Comparison of ENCODE assay signal across 13 cellular contexts in genomic region chr10:3485287-3485686, GRCh38.
A peak's percentile ranks its signal among the peaks of the same experiment; 100 is the strongest.
DNase-seq lines count a peak whose midpoint lies in the region; ATAC-seq and TF ChIP-seq lines count a peak whose summit lies in the region.
"Had no signal": no experiment of that assay in that cellular context is flagged by ENCODE, and none has a peak within 500 bp of the region (broad histone marks: within the 10 kb centered on the region; RNA-seq: fewer than 3 reads in every experiment).

No MANE protein-coding gene starts in this region.

- no peaks in the 10 kb centered on the region for H3K36me3 ChIP-seq in BLaER1 treated with 17β-estradiol and CSF1 and Interleukin-3, amounts not matched to agents 10 nM and 100 nM
- H3K36me3 ChIP-seq in esophagus muscularis mucosa (no peaks in the 10 kb centered on the region), PC-9 (ENCODE audit: low read depth) (no peaks in the 10 kb centered on the region), endodermal cell (ENCODE audit: control insufficient read depth, insufficient read depth, low read length) (no peaks in the 10 kb centered on the region)

- no peaks in the 10 kb centered on the region for H3K36me3 Mint-ChIP-seq in effector memory CD8-positive, alpha-beta T cell (ENCODE audit: insufficient read depth)
- H3K36me3 Mint-ChIP-seq in endodermal cell (ENCODE audit: low read depth) = no peaks in the 10 kb centered on the region

- peak overlapping the region in 8 of 10 experiments; percentile 28 to 60 (median 44); a peak in 13 of 20 replicates for H3K4me3 ChIP-seq in BLaER1 treated with 17β-estradiol and CSF1 and Interleukin-3, amounts not matched to agents 10 nM and 100 nM
- no peak overlapping the region for H3K4me3 ChIP-seq in esophagus muscularis mucosa
- no peak overlapping the region for H3K4me3 ChIP-seq in PC-9
- H3K4me3 ChIP-seq in endodermal cell (ENCODE audit: low read length) = no peak overlapping the region
- H3K4me3 ChIP-seq: GM23338 had no signal

- no peak for TF ChIP-seq EP300 in esophagus muscularis mucosa (IDR thresholded peaks at IDR 0.05)

- peaks cover 64 to 71% (median 67%) of the 10 kb centered on the region in 10 experiments for H3K4me1 ChIP-seq in BLaER1 treated with 17β-estradiol and CSF1 and Interleukin-3, amounts not matched to agents 10 nM and 100 nM
- H3K4me1 ChIP-seq in esophagus muscularis mucosa (peaks cover 24 to 42% (median 37%) of the 10 kb centered on the region in 4 donors), PC-9 (replicated peaks; ENCODE audit: insufficient read depth) (peaks cover 30% of the 10 kb centered on the region), endodermal cell (ENCODE audit: control insufficient read depth, insufficient read depth, low read length) (no peaks in the 10 kb centered on the region)

- H4K20me1 ChIP-seq in BLaER1 treated with 17β-estradiol and CSF1 and Interleukin-3, amounts not matched to agents 10 nM and 100 nM = no peaks in the 10 kb centered on the region
- no peaks in the 10 kb centered on the region for H4K20me1 ChIP-seq in PC-9 (ENCODE audit: insufficient read depth)

- H3K9me3 ChIP-seq in BLaER1 treated with 17β-estradiol and CSF1 and Interleukin-3, amounts not matched to agents 10 nM and 100 nM (replicated peaks in 1 of 11) = peaks cover 0 to 17% (median 16%) of the 10 kb centered on the region in 11 experiments; a peak in 18 of 22 replicates
- H3K9me3 ChIP-seq in esophagus muscularis mucosa (no peaks in the 10 kb centered on the region), PC-9 (ENCODE audit: insufficient read depth, low read depth) (no peaks in the 10 kb centered on the region), endodermal cell (ENCODE audit: control insufficient read depth, low read length) (no peaks in the 10 kb centered on the region)

- no peaks in the 10 kb centered on the region for H3K9me2 ChIP-seq in PC-9 (ENCODE audit: insufficient read depth)

- H3K27ac Mint-ChIP-seq in effector memory CD8-positive, alpha-beta T cell = peak overlapping the region in 1 of 2 donors; percentile 15
- H3K27ac Mint-ChIP-seq in endodermal cell = no peak overlapping the region
- H3K27ac Mint-ChIP-seq: GM23338 had no signal

- peak overlapping the region; percentile 60 to 89 (median 81); a peak in 21 of 22 replicates for H3K27ac ChIP-seq in BLaER1 treated with 17β-estradiol and CSF1 and Interleukin-3, amounts not matched to agents 10 nM and 100 nM
- H3K27ac ChIP-seq in esophagus muscularis mucosa (replicated peaks in 1 of 4) = peak overlapping the region in 1 of 4 donors; percentile 73
- H3K27ac ChIP-seq in PC-9 = no peak overlapping the region
- no peak overlapping the region for H3K27ac ChIP-seq in endodermal cell (ENCODE audit: low read depth, low read length)
- H3K27ac ChIP-seq: epithelial cell of prostate, SK-N-MC had no signal

- CTCF ChIA-PET in PC-9 (lab: Charles Lee) = no interaction called here

- peaks cover 10 to 12% of the 10 kb centered on the region in 2 donors for H3K4me1 Mint-ChIP-seq in effector memory CD8-positive, alpha-beta T cell (ENCODE audit: low read depth in 2 of 2)
- peaks cover 9% of the 10 kb centered on the region for H3K4me1 Mint-ChIP-seq in endodermal cell

- WGBS in esophagus muscularis mucosa = 73% methylated on average over 8 of the region's 8 CpGs
- WGBS in endodermal cell (ENCODE audit: insufficient coverage in 1 of 2, insufficient read length in 1 of 2), 2 experiments = 92 to 94% methylated on average over 8 of the region's 8 CpGs

- no peak for TF ChIP-seq POLR2A in esophagus muscularis mucosa (IDR thresholded peaks at IDR 0.05; ENCODE audit: low read depth)

- peak overlapping the region; percentile 1 to 56 for H3K4me3 Mint-ChIP-seq in effector memory CD8-positive, alpha-beta T cell
- H3K4me3 Mint-ChIP-seq in endodermal cell = no peak overlapping the region
- H3K4me3 Mint-ChIP-seq: GM23338 had no signal

- peak overlapping the region; percentile 61 to 74 (median 69); a peak in 17 of 22 replicates for H3K9ac ChIP-seq in BLaER1 treated with 17β-estradiol and CSF1 and Interleukin-3, amounts not matched to agents 10 nM and 100 nM
- no peak overlapping the region for H3K9ac ChIP-seq in endodermal cell (ENCODE audit: extremely low read depth, low read length, poor library complexity, severe bottlenecking)

- TF ChIP-seq CTCF in esophagus muscularis mucosa (IDR thresholded peaks at IDR 0.05) (no peak), PC-9 (conservative IDR thresholded peaks at IDR 0.05) (no peak), endodermal cell (conservative IDR thresholded peaks at IDR 0.05) (no peak)

- no peaks in the 10 kb centered on the region for H3K27me3 ChIP-seq in BLaER1 treated with 17β-estradiol and CSF1 and Interleukin-3, amounts not matched to agents 10 nM and 100 nM
- H3K27me3 ChIP-seq in esophagus muscularis mucosa = no peaks in the 10 kb centered on the region
- no peaks in the 10 kb centered on the region for H3K27me3 ChIP-seq in PC-9 (ENCODE audit: insufficient read depth, low read depth)
- H3K27me3 ChIP-seq in endodermal cell (ENCODE audit: control insufficient read depth, insufficient read depth, low read length, poor library complexity, severe bottlenecking) = no peaks in the 10 kb centered on the region

- H3K9me3 Mint-ChIP-seq in effector memory CD8-positive, alpha-beta T cell = peaks cover 2 to 10% of the 10 kb centered on the region in 2 donors
- no peaks in the 10 kb centered on the region for H3K9me3 Mint-ChIP-seq in endodermal cell
- H3K9me3 Mint-ChIP-seq: GM23338 had no signal

- intact Hi-C loops in esophagus muscularis mucosa (cut with DNase I) = loop anchor here (10.0 kb wide), 1 partner anchor 260 kb away; no protein-coding TSS in a partner anchor
- intact Hi-C loops in PC-9 (cut with micrococcal nuclease; ENCODE audit: unreplicated experiment) = no loop called here

- BruUV-seq in PC-9 (replicated peaks; lab: Mats Ljungman, UMichigan) = no TSS peak

- no peak for DNase-seq in effector memory CD8-positive, alpha-beta T cell
- DNase-seq in esophagus muscularis mucosa (ENCODE audit: extremely low spot score) (no peak), RPMI8226 (no peak), PC-9 (no peak), endodermal cell (no peak)
- DNase-seq: activated gamma-delta T cell, left cardiac atrium had no signal

- H3K4me2 ChIP-seq in BLaER1 treated with 17β-estradiol and CSF1 and Interleukin-3, amounts not matched to agents 10 nM and 100 nM = peak overlapping the region; percentile 81 to 89 (median 84)
- no peak overlapping the region for H3K4me2 ChIP-seq in PC-9
- H3K4me2 ChIP-seq: GM23338 had no signal

- no peaks in the 10 kb centered on the region for H3K79me2 ChIP-seq in PC-9 (ENCODE audit: low read depth)

- POLR2A ChIA-PET in PC-9 (lab: Charles Lee; ENCODE audit: unreplicated experiment) = no interaction called here

- H2AFZ ChIP-seq in PC-9 = no peak overlapping the region

- peaks cover 27 to 39% of the 10 kb centered on the region in 2 donors for H3K27me3 Mint-ChIP-seq in effector memory CD8-positive, alpha-beta T cell
- no peaks in the 10 kb centered on the region for H3K27me3 Mint-ChIP-seq in endodermal cell (ENCODE audit: insufficient read depth)

- peak; percentile 46 for ATAC-seq in GM18907 (IDR thresholded peaks at IDR 0.05; ENCODE audit: unreplicated experiment)
- ATAC-seq in HG03378 (IDR thresholded peaks at IDR 0.05; ENCODE audit: unreplicated experiment) = peak; percentile 46
- peak; percentile 36 for ATAC-seq in effector memory CD8-positive, alpha-beta T cell (replicated peaks)
- ATAC-seq: GM23338 had no signal

- H3F3A ChIP-seq in PC-9 (ENCODE audit: insufficient read depth, low read depth) = peaks cover 20% of the 10 kb centered on the region

Comparison
In these comparisons a context has a peak if more than half of its experiments do, and no peak if none do; other contexts are left out.
1. H3K27ac ChIP-seq: peak in BLaER1 treated with 17β-estradiol and CSF1 and Interleukin-3, amounts not matched to agents 10 nM and 100 nM (11 of 11); none in PC-9 (single experiment) and endodermal cell (single experiment).
2. H3K4me3 ChIP-seq: peak in BLaER1 treated with 17β-estradiol and CSF1 and Interleukin-3, amounts not matched to agents 10 nM and 100 nM (8 of 10); none in esophagus muscularis mucosa (0 of 4), PC-9 (single experiment) and endodermal cell (single experiment).
3. Peak in every context shown above with its lines, with median percentiles within 50 percentile points of each other: ATAC-seq.